In genomic region chr4:16032871-16033505, GRCh38 we compare ENCODE assay signal across 21 cellular contexts. TPM values are rescaled to one million over a fixed set of nuclear protein-coding genes. Genes with fewer than 3 reads are reported as not detected.
A peak's percentile ranks its signal among the peaks of the same experiment; 100 is the strongest.
DNase-seq lines count a peak whose midpoint lies in the region; ATAC-seq lines count a peak whose summit lies in the region.
"Had no signal": no experiment of that assay in that cellular context is flagged by ENCODE, and none has a peak within 500 bp of the region (broad histone marks: within the 10 kb centered on the region; RNA-seq: fewer than 3 reads in every experiment).

No MANE protein-coding gene starts in this region.

- no peaks in the 10 kb centered on the region for H3K9me3 ChIP-seq in SK-N-MC (ENCODE audit: low read depth, low read length)
- no peaks in the 10 kb centered on the region for H3K9me3 ChIP-seq in iPS-20b (ENCODE audit: insufficient read depth, low read depth, low read length)
- H3K9me3 ChIP-seq in trophoblast cell (ENCODE audit: insufficient read depth, low read depth, low read length), result no peaks in the 10 kb centered on the region
- H3K9me3 ChIP-seq: adrenal gland had no signal

- no peaks in the 10 kb centered on the region for H3K36me3 Mint-ChIP-seq in natural killer cell treated with Interleukin-12 subunit alpha and Interleukin-12 subunit beta and Interleukin-15 and Interleukin-18, amount 100 ng/mL, for 72 hours
- H3K36me3 Mint-ChIP-seq in activated T-helper 17 cell treated with anti-CD3 and anti-CD28 coated beads, Interleukin-2, amount 50 U/mL, for 72 hours (ENCODE audit: low read depth), result no peaks in the 10 kb centered on the region

- peak overlapping the region; percentile 16 for H3K4me2 ChIP-seq in trophoblast cell (ENCODE audit: low read length)

- no peak overlapping the region for H4K12ac ChIP-seq in trophoblast cell (ENCODE audit: low read depth, low read length)

- H3K23ac ChIP-seq in trophoblast cell (ENCODE audit: low read length), result no peak overlapping the region

- no peaks in the 10 kb centered on the region for H3K4me1 Mint-ChIP-seq in natural killer cell treated with Interleukin-12 subunit alpha and Interleukin-12 subunit beta and Interleukin-15 and Interleukin-18, amount 100 ng/mL, for 72 hours (ENCODE audit: low read depth in 2 of 2)
- H3K4me1 Mint-ChIP-seq in activated T-helper 17 cell treated with anti-CD3 and anti-CD28 coated beads, Interleukin-2, amount 50 U/mL, for 72 hours, result no peaks in the 10 kb centered on the region

- no peaks in the 10 kb centered on the region for H3K9me3 Mint-ChIP-seq in natural killer cell treated with Interleukin-12 subunit alpha and Interleukin-12 subunit beta and Interleukin-15 and Interleukin-18, amount 100 ng/mL, for 72 hours
- no peaks in the 10 kb centered on the region for H3K9me3 Mint-ChIP-seq in activated T-helper 17 cell treated with anti-CD3 and anti-CD28 coated beads, Interleukin-2, amount 50 U/mL, for 72 hours
- H3K9me3 Mint-ChIP-seq: activated CD8-positive, alpha-beta T cell treated with anti-CD3 and anti-CD28 coated beads for 36 hours had no signal

- H3K27me3 ChIP-seq in iPS-20b (ENCODE audit: insufficient read depth, low read length), result no peaks in the 10 kb centered on the region
- no peaks in the 10 kb centered on the region for H3K27me3 ChIP-seq in trophoblast cell (ENCODE audit: insufficient read depth, low read length)
- H3K27me3 ChIP-seq: adrenal gland, cardiac muscle cell had no signal

- H3K14ac ChIP-seq in trophoblast cell (ENCODE audit: low read length), result no peak overlapping the region

- DNase-seq in EH (ENCODE audit: low read depth) (peak; percentile 9), SK-N-MC (ENCODE audit: low read depth, low spot score) (no peak), trophoblast cell (peak in 1 of 2 donors; percentile 42), caudate nucleus (lab: John Stamatoyannopoulos, UW) (no peak)
- no peak for DNase-seq in natural killer cell treated with Interleukin-12 subunit alpha and Interleukin-12 subunit beta and Interleukin-15 and Interleukin-18, amount 100 ng/mL, for 72 hours (ENCODE audit: low spot score)
- DNase-seq: activated CD8-positive, alpha-beta T cell treated with anti-CD3 and anti-CD28 coated beads for 36 hours; activated T-cell treated with anti-CD3 and anti-CD28 coated beads, Interleukin-2, amount 50 U/mL, for 1 hour; adrenal gland; AML-193; DMS79 treated with DMSO at 0.1 percent for 48 hours; left ventricle myocardium superior; NCI-H1436; small intestine; stimulated activated naive CD4-positive, alpha-beta T cell had no signal

- H3K27ac ChIP-seq in SK-N-MC (peak overlapping the region; percentile 92), iPS-20b (ENCODE audit: low read length) (no peak overlapping the region), trophoblast cell (ENCODE audit: low read depth, low read length) (peak overlapping the region; percentile 52), caudate nucleus (ENCODE audit: low read depth, low read length) (no peak overlapping the region)
- H3K27ac ChIP-seq: adrenal gland, cardiac muscle cell had no signal

- no peaks in the 10 kb centered on the region for H3K79me2 ChIP-seq in trophoblast cell (ENCODE audit: control insufficient read depth, insufficient read depth, low read length, poor library complexity)

- H3K4me3 ChIP-seq in SK-N-MC (peak overlapping the region; percentile 51), iPS-20b (ENCODE audit: low read length) (peak overlapping the region; percentile 15; the same call in 1 of the 2 replicates), trophoblast cell (ENCODE audit: low read depth, low read length) (no peak overlapping the region)
- H3K4me3 ChIP-seq: adrenal gland, cardiac muscle cell had no signal

- H3K9ac ChIP-seq in SK-N-MC (ENCODE audit: insufficient read length), result peak overlapping the region; percentile 28
- peak overlapping the region; percentile 29 for H3K9ac ChIP-seq in iPS-20b (ENCODE audit: low read depth, low read length)
- no peak overlapping the region for H3K9ac ChIP-seq in trophoblast cell (ENCODE audit: low read length)

- H3K4me1 ChIP-seq in iPS-20b (ENCODE audit: insufficient read depth, low read length) (peaks cover 76% of the 10 kb centered on the region), trophoblast cell (ENCODE audit: control insufficient read depth in 1 of 2, insufficient read depth in 2 of 2, low read length in 2 of 2) (peaks cover 2 to 6% of the 10 kb centered on the region in 2 experiments)
- H3K4me1 ChIP-seq: adrenal gland had no signal

- H2BK12ac ChIP-seq in trophoblast cell (ENCODE audit: low read length), result no peak overlapping the region

- no peak overlapping the region for H3K4ac ChIP-seq in trophoblast cell (ENCODE audit: low read depth, low read length)

- H3K36me3 ChIP-seq in SK-N-MC (ENCODE audit: insufficient read depth, low read length), result no peaks in the 10 kb centered on the region
- H3K36me3 ChIP-seq in iPS-20b (ENCODE audit: insufficient read depth, low read depth, low read length), result peaks cover 16% of the 10 kb centered on the region
- H3K36me3 ChIP-seq in trophoblast cell (ENCODE audit: control insufficient read depth in 1 of 2, insufficient read depth in 2 of 2, low read length in 2 of 2), result no peaks in the 10 kb centered on the region
- H3K36me3 ChIP-seq: adrenal gland, cardiac muscle cell had no signal

- no peak overlapping the region for H2BK120ac ChIP-seq in trophoblast cell (ENCODE audit: insufficient read depth, low read length, poor library complexity)

- H4K91ac ChIP-seq in trophoblast cell (ENCODE audit: low read depth, low read length), result no peak overlapping the region

- H2AK5ac ChIP-seq in trophoblast cell (ENCODE audit: low read length), result no peak overlapping the region

- peaks cover 9 to 14% of the 10 kb centered on the region in 2 donors for H3K27me3 Mint-ChIP-seq in natural killer cell treated with Interleukin-12 subunit alpha and Interleukin-12 subunit beta and Interleukin-15 and Interleukin-18, amount 100 ng/mL, for 72 hours
- peaks cover 4% of the 10 kb centered on the region for H3K27me3 Mint-ChIP-seq in activated T-helper 17 cell treated with anti-CD3 and anti-CD28 coated beads, Interleukin-2, amount 50 U/mL, for 72 hours

- H3K18ac ChIP-seq in trophoblast cell (ENCODE audit: low read length), result no peak overlapping the region

- no CpG with 5 or more reads among the region's 5 CpGs for WGBS in trophoblast cell (ENCODE audit: extremely low coverage, insufficient coverage, insufficient read length)

- peak overlapping the region; percentile 28 for H4K8ac ChIP-seq in trophoblast cell (ENCODE audit: low read depth, low read length)

- no peak overlapping the region for H3K27ac Mint-ChIP-seq in natural killer cell treated with Interleukin-12 subunit alpha and Interleukin-12 subunit beta and Interleukin-15 and Interleukin-18, amount 100 ng/mL, for 72 hours
- H3K27ac Mint-ChIP-seq in activated T-helper 17 cell treated with anti-CD3 and anti-CD28 coated beads, Interleukin-2, amount 50 U/mL, for 72 hours, result no peak overlapping the region
- H3K27ac Mint-ChIP-seq: activated CD8-positive, alpha-beta T cell treated with anti-CD3 and anti-CD28 coated beads for 36 hours had no signal

- H3K79me1 ChIP-seq in trophoblast cell (ENCODE audit: low read length), result peaks cover 3% of the 10 kb centered on the region

- H3K4me3 Mint-ChIP-seq in natural killer cell treated with Interleukin-12 subunit alpha and Interleukin-12 subunit beta and Interleukin-15 and Interleukin-18, amount 100 ng/mL, for 72 hours, result no peak overlapping the region
- no peak overlapping the region for H3K4me3 Mint-ChIP-seq in activated T-helper 17 cell treated with anti-CD3 and anti-CD28 coated beads, Interleukin-2, amount 50 U/mL, for 72 hours
- H3K4me3 Mint-ChIP-seq: activated CD8-positive, alpha-beta T cell treated with anti-CD3 and anti-CD28 coated beads for 36 hours had no signal

- H2AFZ ChIP-seq in trophoblast cell (ENCODE audit: insufficient read depth, low read length, poor library complexity), result no peak overlapping the region

- H2BK5ac ChIP-seq in trophoblast cell (ENCODE audit: low read depth, low read length, poor library complexity), result no peak overlapping the region

- ATAC-seq in HG02571 (IDR thresholded peaks at IDR 0.05; ENCODE audit: unreplicated experiment), result no peak
- no peak for ATAC-seq in natural killer cell treated with Interleukin-12 subunit alpha and Interleukin-12 subunit beta and Interleukin-15 and Interleukin-18, amount 100 ng/mL, for 72 hours
- no peak for ATAC-seq in activated T-helper 17 cell treated with anti-CD3 and anti-CD28 coated beads, Interleukin-2, amount 50 U/mL, for 72 hours (replicated peaks)
- ATAC-seq: activated CD4-positive, CD25-positive, alpha-beta regulatory T cell treated with anti-CD3 and anti-CD28 coated beads, Interleukin-2, amount 50 U/mL, for 24 hours; activated CD8-positive, alpha-beta T cell treated with anti-CD3 and anti-CD28 coated beads for 36 hours; left ventricle myocardium superior had no signal

RNA-seq across cellular contexts. Expression of gene PROM1, which starts 50.8 kb away (rescaled TPM):
- polyA plus RNA-seq in trophoblast cell (2013), result 20.9 and 24.0 TPM in 2 replicates
- total RNA-seq in natural killer cell treated with Interleukin-12 subunit alpha and Interleukin-12 subunit beta and Interleukin-15 and Interleukin-18, amount 100 ng/mL, for 72 hours, result under 1 TPM; 0.24 to 0.92 TPM
- under 1 TPM in 1 of 2 donors, not detected in 1; 0.26 TPM for total RNA-seq in activated T-helper 17 cell treated with anti-CD3 and anti-CD28 coated beads, Interleukin-2, amount 50 U/mL, for 72 hours
- total RNA-seq: H4, pulmonary artery endothelial cell had no signal

Comparison
In these comparisons a context has a peak if more than half of its experiments do, and no peak if none do; other contexts are left out.
1. H3K27ac ChIP-seq: peak in SK-N-MC (single experiment) and trophoblast cell (single experiment); none in iPS-20b (single experiment) and caudate nucleus (single experiment).